Comparison of ENCODE assay signal across 8 cellular contexts in the genomic region with DNA sequence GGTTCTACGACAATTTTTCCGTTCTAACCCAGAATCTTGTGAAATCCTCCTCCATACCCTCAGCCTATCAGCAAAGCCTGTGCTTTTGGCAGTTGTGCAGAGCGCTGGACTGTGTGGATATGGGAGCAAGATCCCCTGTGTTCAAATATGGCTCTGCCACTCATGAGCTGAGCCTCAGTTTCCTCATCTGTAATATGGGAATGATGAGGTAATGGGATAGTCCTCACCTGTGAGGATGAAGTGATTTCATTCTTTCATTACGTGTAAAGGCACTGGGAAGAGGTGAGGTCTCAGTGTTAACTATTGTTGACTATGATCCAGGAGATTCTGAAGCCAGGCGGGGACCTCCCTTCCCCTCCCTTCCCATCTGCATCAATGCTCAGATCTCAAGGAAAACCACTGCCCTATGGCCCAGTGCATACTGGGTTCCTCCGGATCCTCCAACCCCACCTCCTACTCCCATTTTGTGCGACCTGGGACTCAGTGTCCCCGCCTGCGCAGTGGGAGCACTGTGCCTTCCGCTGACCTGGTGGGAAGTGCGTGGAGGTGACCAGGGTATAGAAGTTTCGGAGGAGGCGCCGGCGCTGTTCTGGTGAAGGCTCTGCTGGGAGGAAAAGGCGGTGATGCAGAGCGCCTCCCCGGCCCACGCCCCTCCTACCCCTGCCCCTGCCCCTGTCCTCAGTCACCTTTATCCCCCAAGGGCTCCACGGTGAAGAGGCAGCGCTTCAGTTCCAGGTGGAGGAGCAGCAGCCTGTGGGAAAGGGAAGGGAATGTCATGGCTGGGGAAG.
A peak's percentile ranks its signal among the peaks of the same experiment; 100 is the strongest.
DNase-seq lines count a peak whose midpoint lies in the region; ATAC-seq and TF ChIP-seq lines count a peak whose summit lies in the region.

No MANE protein-coding gene starts in this region.

- POLR2A ChIA-PET in AG04449 (lab: Yijun Ruan, JAX), result no interaction called here

- H3K27me3 ChIP-seq in KMS-11 (ENCODE audit: insufficient read depth, low read depth), result no peaks in the 10 kb centered on the region

- no peaks in the 10 kb centered on the region for H4K20me1 ChIP-seq in KMS-11 (ENCODE audit: insufficient read depth)

- H3K27ac Mint-ChIP-seq in nephron progenitor cell, result no peak overlapping the region

- H3K4me3 Mint-ChIP-seq in nephron progenitor cell, result peak overlapping the region; percentile 20

- peaks cover 21% of the 10 kb centered on the region for H3K4me1 ChIP-seq in KMS-11 (ENCODE audit: low read depth, poor library complexity, severe bottlenecking)

- H3K4me3 ChIP-seq in AG04449 (ENCODE audit: low read depth, low read length), result peak overlapping the region; percentile 33
- H3K4me3 ChIP-seq in KMS-11 (IDR thresholded peaks at IDR 0.05; ENCODE audit: insufficient read depth, low read depth, low read length), result no peak overlapping the region
- H3K4me3 ChIP-seq in choroid plexus epithelial cell (ENCODE audit: low read depth, low read length), result peak overlapping the region; percentile 73

- H3K4me2 ChIP-seq in KMS-11, result peak overlapping the region; percentile 81

- peaks cover 9% of the 10 kb centered on the region for H3K27me3 Mint-ChIP-seq in nephron progenitor cell (ENCODE audit: low read depth, poor library complexity)

- H3K36me3 Mint-ChIP-seq in nephron progenitor cell (ENCODE audit: low read depth), result peaks cover 16% of the 10 kb centered on the region

- no peaks in the 10 kb centered on the region for H3K36me3 ChIP-seq in KMS-11 (ENCODE audit: insufficient read depth)

- no peak overlapping the region for H3K9ac ChIP-seq in KMS-11

- peak overlapping the region; percentile 72; the same call in 1 of the 2 replicates for H2AFZ ChIP-seq in KMS-11 (ENCODE audit: low read depth)

- H3K4me1 Mint-ChIP-seq in nephron progenitor cell, result peaks cover 48% of the 10 kb centered on the region

- no peaks in the 10 kb centered on the region for H3K9me3 Mint-ChIP-seq in nephron progenitor cell

- TF ChIP-seq CTCF in AG04449 (IDR thresholded peaks at IDR 0.05; ENCODE audit: insufficient read depth, low read length, missing control alignments) (no peak), KMS-11 (conservative IDR thresholded peaks at IDR 0.05; ENCODE audit: low read depth, low read length) (no peak), choroid plexus epithelial cell (conservative IDR thresholded peaks at IDR 0.05; ENCODE audit: low read depth, low read length) (no peak), nephron progenitor cell (IDR thresholded peaks at IDR 0.05) (no peak)

- no peak for DNase-seq in AG04449 (ENCODE audit: low read depth, low spot score)
- DNase-seq in choroid plexus epithelial cell (ENCODE audit: low read depth), result no peak
- no peak for DNase-seq in nephron progenitor cell
- no peak for DNase-seq in iPS-NIHi11 (ENCODE audit: low spot score)
- no peak for DNase-seq in D341Med (ENCODE audit: low spot score)
- no peak for DNase-seq in HuH-7.5 (ENCODE audit: low spot score)

- CTCF ChIA-PET in AG04449 (lab: Yijun Ruan, JAX), result no interaction called here

- no peaks in the 10 kb centered on the region for H3K79me2 ChIP-seq in KMS-11 (ENCODE audit: insufficient read depth, low read depth)

- ATAC-seq in GM21786 (IDR thresholded peaks at IDR 0.05; ENCODE audit: unreplicated experiment), result no peak

- H3K27ac ChIP-seq in KMS-11, result no peak overlapping the region
